20 cellular contexts compared by ENCODE assay signal in the genomic region with DNA sequence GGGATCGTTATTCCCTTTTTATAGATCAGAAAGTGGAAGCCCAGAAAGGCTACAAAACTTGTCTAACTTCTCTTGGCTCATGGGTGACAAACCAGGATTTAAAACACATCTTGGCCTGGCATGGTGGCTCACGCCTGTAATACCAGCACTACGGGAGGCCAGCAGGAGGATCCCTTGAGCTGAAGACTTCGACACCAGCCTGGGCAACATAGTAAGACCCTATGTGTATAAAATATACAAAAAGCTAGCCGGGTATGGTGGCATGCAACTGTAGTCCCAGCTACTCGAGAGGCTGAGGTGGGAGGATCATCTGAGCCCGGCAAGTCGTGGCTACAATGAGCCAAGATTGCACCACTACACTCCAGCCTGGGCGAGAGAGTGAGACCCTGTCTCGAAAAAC.
DNase-seq lines count a peak whose midpoint lies in the region; ATAC-seq and TF ChIP-seq lines count a peak whose summit lies in the region.
"Had no signal": no experiment of that assay in that cellular context is flagged by ENCODE, and none has a peak within 500 bp of the region (broad histone marks: within the 10 kb centered on the region; RNA-seq: fewer than 3 reads in every experiment).

No MANE protein-coding gene starts in this region.

- no peaks in the 10 kb centered on the region for H3K36me3 ChIP-seq in SK-N-SH (replicated peaks in 1 of 2; ENCODE audit: control insufficient read depth in 1 of 2, insufficient read depth in 2 of 2, low read length in 1 of 2)
- peaks cover 5% of the 10 kb centered on the region; the same call in 1 of the 2 replicates for H3K36me3 ChIP-seq in BLaER1
- H3K36me3 ChIP-seq in endodermal cell (ENCODE audit: control insufficient read depth, insufficient read depth, low read length) = no peaks in the 10 kb centered on the region
- H3K36me3 ChIP-seq: HAP-1 had no signal

- H3K27ac ChIP-seq in SK-N-SH (ENCODE audit: low read depth in 2 of 2, low read length in 1 of 2) (no peak overlapping the region), BLaER1 (peak overlapping the region; percentile 54; the same call in 1 of the 2 replicates), endodermal cell (ENCODE audit: low read depth, low read length) (no peak overlapping the region)
- H3K27ac ChIP-seq: 22Rv1, A549, C4-2B, HL-60 had no signal

- no peak overlapping the region for H2AFZ ChIP-seq in SK-N-SH (ENCODE audit: low read depth)

- no peak overlapping the region for H3K4me3 Mint-ChIP-seq in endodermal cell
- H3K4me3 Mint-ChIP-seq: B cell; CD4-positive, alpha-beta T cell; HFFc6 had no signal

- WGBS in SK-N-SH (ENCODE audit: low lambda C conversion rate) = 95% methylated on average over 10 of the region's 10 CpGs
- WGBS in endodermal cell (ENCODE audit: insufficient coverage in 1 of 2, insufficient read length in 1 of 2), 2 experiments = 92 to 95% methylated on average over 6 to 10 of the region's 10 CpGs

- no peaks in the 10 kb centered on the region for H3K9me2 ChIP-seq in SK-N-SH

- no peaks in the 10 kb centered on the region for H3K9me3 ChIP-seq in SK-N-SH
- peaks cover 36% of the 10 kb centered on the region for H3K9me3 ChIP-seq in BLaER1
- H3K9me3 ChIP-seq in endodermal cell (ENCODE audit: control insufficient read depth, low read length) = no peaks in the 10 kb centered on the region
- H3K9me3 ChIP-seq: A549, Caco-2, HAP-1 had no signal

- no peak for TF ChIP-seq EP300 in SK-N-SH (IDR thresholded peaks at IDR 0.05; ENCODE audit: borderline replicate concordance in 1 of 2, low read depth in 1 of 2, low read length in 1 of 2)

- POLR2A ChIA-PET in SK-N-SH (lab: Yijun Ruan, JAX) = no interaction called here

- no peaks in the 10 kb centered on the region for H3F3A ChIP-seq in SK-N-SH (replicated peaks; ENCODE audit: insufficient read depth)

- peaks cover 7% of the 10 kb centered on the region for H3K4me1 Mint-ChIP-seq in endodermal cell
- H3K4me1 Mint-ChIP-seq: B cell had no signal

- H3K4me1 ChIP-seq in SK-N-SH (ENCODE audit: control insufficient read depth in 1 of 2, insufficient read depth in 2 of 2, low read depth in 1 of 2, low read length in 1 of 2) (peaks cover 10 to 26% of the 10 kb centered on the region in 2 experiments), BLaER1 (peaks cover 75% of the 10 kb centered on the region), endodermal cell (ENCODE audit: control insufficient read depth, insufficient read depth, low read length) (no peaks in the 10 kb centered on the region)
- H3K4me1 ChIP-seq: A549, Caco-2 had no signal

- no peaks in the 10 kb centered on the region for H3K27me3 ChIP-seq in SK-N-SH (ENCODE audit: insufficient read depth)
- H3K27me3 ChIP-seq in BLaER1 = no peaks in the 10 kb centered on the region
- no peaks in the 10 kb centered on the region for H3K27me3 ChIP-seq in endodermal cell (ENCODE audit: control insufficient read depth, insufficient read depth, low read length, poor library complexity, severe bottlenecking)

- no peak overlapping the region for H3K4me3 ChIP-seq in SK-N-SH (ENCODE audit: low read depth in 2 of 2, low read length in 1 of 2)
- H3K4me3 ChIP-seq in BLaER1 = no peak overlapping the region
- no peak overlapping the region for H3K4me3 ChIP-seq in HFF-Myc (replicated peaks; ENCODE audit: low read depth, low read length)
- H3K4me3 ChIP-seq in endodermal cell (ENCODE audit: low read length) = no peak overlapping the region
- H3K4me3 ChIP-seq: A549, HAP-1 had no signal

- H3K4me2 ChIP-seq in SK-N-SH = no peak overlapping the region
- H3K4me2 ChIP-seq in BLaER1 = peak overlapping the region; percentile 16; the same call in 1 of the 2 replicates
- H3K4me2 ChIP-seq: A549 had no signal

- H3K9me3 Mint-ChIP-seq in endodermal cell = no peaks in the 10 kb centered on the region
- H3K9me3 Mint-ChIP-seq: CD4-positive, alpha-beta T cell; HFFc6 had no signal

- H3K79me2 ChIP-seq in SK-N-SH (ENCODE audit: insufficient read depth) = peaks cover 16% of the 10 kb centered on the region; the same call in 1 of the 2 replicates

- no peaks in the 10 kb centered on the region for H3K36me3 Mint-ChIP-seq in endodermal cell (ENCODE audit: low read depth)

- no peak for DNase-seq in SK-N-SH
- no peak for DNase-seq in HFF-Myc (ENCODE audit: extremely low read depth, low read depth)
- DNase-seq in endodermal cell = no peak
- no peak for DNase-seq in Ammon's horn (ENCODE audit: low spot score)
- DNase-seq in inferior parietal cortex (ENCODE audit: extremely low spot score) = no peak
- DNase-seq: Caco-2; CD4-positive, alpha-beta T cell; GOT3; HFFc6; IMR-90; KBM-7 had no signal

- H3K27me3 Mint-ChIP-seq in endodermal cell (ENCODE audit: insufficient read depth) = no peaks in the 10 kb centered on the region
- H3K27me3 Mint-ChIP-seq: B cell; CD4-positive, alpha-beta T cell had no signal

- TF ChIP-seq CTCF in SK-N-SH (IDR thresholded peaks at IDR 0.05) (no peak), HFF-Myc (IDR thresholded peaks at IDR 0.05; ENCODE audit: low read depth, low read length, missing control alignments) (peak; percentile 32), endodermal cell (conservative IDR thresholded peaks at IDR 0.05) (peak; percentile 35)

- H3K9ac ChIP-seq in SK-N-SH (no peak overlapping the region), BLaER1 (no peak overlapping the region), endodermal cell (ENCODE audit: extremely low read depth, low read length, poor library complexity, severe bottlenecking) (no peak overlapping the region)

- ATAC-seq in SK-N-SH treated with all-trans-retinoic acid at 6 μM for 48 hours = no peak
- ATAC-seq in GM18909 (IDR thresholded peaks at IDR 0.05; ENCODE audit: poor library complexity, unreplicated experiment) = no peak
- ATAC-seq: A549 had no signal

- H3K27ac Mint-ChIP-seq in endodermal cell = no peak overlapping the region
- H3K27ac Mint-ChIP-seq: B cell; CD4-positive, alpha-beta T cell had no signal

- CTCF ChIA-PET in SK-N-SH (lab: Yijun Ruan, JAX) = interaction anchor here (0.8 to 2.2 kb wide), 7 partner anchors 13 to 192 kb away, joined by 3 to 9 read pairs (median 4); no protein-coding TSS in a partner anchor

- peak; percentile 35 for TF ChIP-seq RAD21 in SK-N-SH (IDR thresholded peaks at IDR 0.05; ENCODE audit: low read length)

- H4K20me1 ChIP-seq in SK-N-SH (ENCODE audit: insufficient read depth) = no peaks in the 10 kb centered on the region; the same call in 1 of the 2 replicates
- no peaks in the 10 kb centered on the region for H4K20me1 ChIP-seq in BLaER1

TF ChIP-seq in SK-N-SH, 30 proteins besides CTCF, POLR2A, EP300 and RAD21 (continues in another document):
- TF ChIP-seq TCF12 (IDR thresholded peaks at IDR 0.05) = no peak
- TF ChIP-seq SIN3A (IDR thresholded peaks at IDR 0.05; ENCODE audit: borderline replicate concordance, low read depth, low read length) = no peak
- no peak for TF ChIP-seq EZH2phosphoT487 (IDR thresholded peaks at IDR 0.05; ENCODE audit: borderline replicate concordance, low read depth)
- TF ChIP-seq FOSL2 (IDR thresholded peaks at IDR 0.05; ENCODE audit: borderline replicate concordance, low read depth) = no peak

TF ChIP-seq in SK-N-SH treated with all-trans-retinoic acid at 6 μM for 48 hours, 23 proteins besides CTCF, POLR2A, EP300 and RAD21:
- no peak for TF ChIP-seq PATZ1 (CRISPR knock-in tag; IDR thresholded peaks at IDR 0.05; ENCODE audit: borderline replicate concordance)
- no peak for TF ChIP-seq TOX (CRISPR knock-in tag; IDR thresholded peaks at IDR 0.05; ENCODE audit: borderline replicate concordance)
- TF ChIP-seq BACH2 (CRISPR knock-in tag; IDR thresholded peaks at IDR 0.05; ENCODE audit: borderline replicate concordance) = no peak
- TF ChIP-seq ZNF70 (CRISPR knock-in tag; IDR thresholded peaks at IDR 0.05) = no peak
- no peak for TF ChIP-seq CSDC2 (CRISPR knock-in tag; IDR thresholded peaks at IDR 0.05)
